In genomic region chr5:107402881-107403280, GRCh38 we compare ENCODE assay signal across 1 cellular context.
TF ChIP-seq lines count a peak whose summit lies in the region.

No MANE protein-coding gene starts in this region.

TF ChIP-seq in Ishikawa, 13 proteins besides CTCF, POLR2A, EP300 and RAD21 (continued from another document):
- TF ChIP-seq REST (IDR thresholded peaks at IDR 0.05; ENCODE audit: low read depth) (no peak), EGR1 (IDR thresholded peaks at IDR 0.05) (no peak), NFIC (IDR thresholded peaks at IDR 0.05) (peak; percentile 67; the same call in 1 of the 2 replicates), CEBPB (IDR thresholded peaks at IDR 0.05) (peak; percentile 48; the same call in 1 of the 2 replicates), MAX (IDR thresholded peaks at IDR 0.05) (peak; percentile 64), ZBTB7A (IDR thresholded peaks at IDR 0.05; ENCODE audit: low read depth) (no peak), CREB1 (IDR thresholded peaks at IDR 0.05; ENCODE audit: low read depth) (no peak), TEAD4 (IDR thresholded peaks at IDR 0.05) (peak; percentile 50; the same call in 1 of the 2 replicates), TCF12 (IDR thresholded peaks at IDR 0.05; ENCODE audit: low read depth) (peak; percentile 81), YY1 (IDR thresholded peaks at IDR 0.05; ENCODE audit: low read depth) (0 out of 2 replicates have a peak, but pooled peaks have one; percentile 35)
